In genomic region chr6:106097368-106098231, GRCh38 we compare ENCODE assay signal across 1 cellular context.
TF ChIP-seq lines count a peak whose summit lies in the region.

No MANE protein-coding gene starts in this region.

TF ChIP-seq in IMR-90, 13 proteins besides CTCF, POLR2A, EP300 and RAD21 (continued from another document):
- TF ChIP-seq CEBPB (IDR thresholded peaks at IDR 0.05; ENCODE audit: low read depth, low read length) (no peak), MXI1 (IDR thresholded peaks at IDR 0.05; ENCODE audit: borderline replicate concordance, low read depth, low read length) (no peak), MAZ (IDR thresholded peaks at IDR 0.05; ENCODE audit: borderline replicate concordance, low read depth, low read length) (no peak), BHLHE40 (IDR thresholded peaks at IDR 0.05; ENCODE audit: low read depth, low read length) (no peak), CHD1 (IDR thresholded peaks at IDR 0.05; ENCODE audit: low read depth, low read length) (no peak), SMC3 (IDR thresholded peaks at IDR 0.05; ENCODE audit: low read depth, low read length) (no peak)
- TF ChIP-seq, protein P1, sequence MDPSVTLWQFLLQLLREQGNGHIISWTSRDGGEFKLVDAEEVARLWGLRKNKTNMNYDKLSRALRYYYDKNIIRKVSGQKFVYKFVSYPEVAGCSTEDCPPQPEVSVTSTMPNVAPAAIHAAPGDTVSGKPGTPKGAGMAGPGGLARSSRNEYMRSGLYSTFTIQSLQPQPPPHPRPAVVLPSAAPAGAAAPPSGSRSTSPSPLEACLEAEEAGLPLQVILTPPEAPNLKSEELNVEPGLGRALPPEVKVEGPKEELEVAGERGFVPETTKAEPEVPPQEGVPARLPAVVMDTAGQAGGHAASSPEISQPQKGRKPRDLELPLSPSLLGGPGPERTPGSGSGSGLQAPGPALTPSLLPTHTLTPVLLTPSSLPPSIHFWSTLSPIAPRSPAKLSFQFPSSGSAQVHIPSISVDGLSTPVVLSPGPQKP (IDR thresholded peaks at IDR 0.05; ENCODE audit: borderline replicate concordance, low read depth, low read length): no peak
TF ChIP-seq in IMR-90: peak in this region for 2.
